17 cellular contexts compared by ENCODE assay signal in genomic region chr11:8642226-8642625, GRCh38.
"Had no signal": no experiment of that assay in that cellular context is flagged by ENCODE, and none has a peak within 500 bp of the region (broad histone marks: within the 10 kb centered on the region; RNA-seq: fewer than 3 reads in every experiment).

No MANE protein-coding gene starts in this region.

- H3K27me3 ChIP-seq: breast epithelium, dorsolateral prefrontal cortex, gastrocnemius medialis, heart right ventricle, sigmoid colon, transverse colon had no signal

- H3K9me3 ChIP-seq: breast epithelium, gastrocnemius medialis, heart right ventricle, psoas muscle, sigmoid colon, transverse colon had no signal

- H3K4me1 Mint-ChIP-seq: memory B cell had no signal

- H3K27me3 Mint-ChIP-seq: activated naive CD8-positive, alpha-beta T cell treated with anti-CD3 and anti-CD28 coated beads, Interleukin-2, amount 10 ng/mL, durations not matched to agents 7 days and 5 days; memory B cell had no signal

- H3K4me1 ChIP-seq: breast epithelium, gastrocnemius medialis, heart right ventricle, psoas muscle, sigmoid colon, transverse colon had no signal

- DNase-seq: activated gamma-delta T cell treated with Interleukin-2 at 50 U/mL for 16 hours; activated naive CD8-positive, alpha-beta T cell treated with anti-CD3 and anti-CD28 coated beads, Interleukin-2, amount 10 ng/mL, durations not matched to agents 7 days and 5 days; anterior cingulate cortex; dorsolateral prefrontal cortex; gastrocnemius medialis; heart right ventricle; psoas muscle; sigmoid colon; stimulated activated CD4-positive, alpha-beta T cell treated with anti-CD3 and anti-CD28 coated beads, Interleukin-12 subunit alpha, Interleukin-12 subunit beta, amount 100 ng/mL, for 4 hours; stimulated activated naive CD4-positive, alpha-beta T cell; substantia nigra; transverse colon had no signal

- H3K27ac Mint-ChIP-seq: activated naive CD8-positive, alpha-beta T cell treated with anti-CD3 and anti-CD28 coated beads, Interleukin-2, amount 10 ng/mL, durations not matched to agents 7 days and 5 days; memory B cell; nephron had no signal

- H3K27ac ChIP-seq: breast epithelium, dorsolateral prefrontal cortex, gastrocnemius medialis, heart right ventricle, psoas muscle, sigmoid colon, transverse colon had no signal

- H3K4me3 ChIP-seq: breast epithelium, dorsolateral prefrontal cortex, gastrocnemius medialis, heart right ventricle, psoas muscle, sigmoid colon, transverse colon had no signal

- H3K4me3 Mint-ChIP-seq: activated naive CD8-positive, alpha-beta T cell treated with anti-CD3 and anti-CD28 coated beads, Interleukin-2, amount 10 ng/mL, durations not matched to agents 7 days and 5 days; memory B cell; nephron had no signal

- H3K9me3 Mint-ChIP-seq: activated naive CD8-positive, alpha-beta T cell treated with anti-CD3 and anti-CD28 coated beads, Interleukin-2, amount 10 ng/mL, durations not matched to agents 7 days and 5 days; memory B cell; nephron had no signal

- ATAC-seq: activated CD4-positive, CD25-positive, alpha-beta regulatory T cell treated with anti-CD3 and anti-CD28 coated beads, Interleukin-2, amount 50 U/mL, for 24 hours; gastrocnemius medialis; heart right ventricle; left lobe of liver; psoas muscle had no signal

- H3K36me3 ChIP-seq: breast epithelium had no signal
